33 cellular contexts compared by ENCODE assay signal in the genomic region with DNA sequence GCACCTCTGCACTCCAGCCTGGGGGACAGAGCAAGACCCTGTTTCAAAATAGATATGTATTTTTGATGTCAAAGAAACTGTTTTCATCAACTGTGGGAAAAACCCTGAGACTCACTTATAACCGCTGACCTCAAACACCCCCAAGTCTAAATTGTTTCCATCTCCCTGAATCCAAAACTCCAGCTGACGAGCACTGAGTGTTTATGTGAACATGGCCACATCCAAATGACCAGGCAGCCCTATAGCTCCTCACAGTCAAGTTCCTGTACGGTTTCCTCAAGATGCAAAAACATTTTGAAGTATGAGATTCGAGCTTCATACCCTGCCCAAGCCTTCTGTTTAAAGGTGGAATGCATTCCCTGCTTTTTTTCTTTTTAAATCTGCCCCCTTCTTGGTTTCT. TPM values are rescaled to one million over a fixed set of nuclear protein-coding genes. Genes with fewer than 3 reads are reported as not detected.
A peak's percentile ranks its signal among the peaks of the same experiment; 100 is the strongest.
DNase-seq lines count a peak whose midpoint lies in the region; ATAC-seq, FAIRE-seq and TF ChIP-seq lines count a peak whose summit lies in the region.
"Had no signal": no experiment of that assay in that cellular context is flagged by ENCODE, and none has a peak within 500 bp of the region (broad histone marks: within the 10 kb centered on the region; RNA-seq: fewer than 3 reads in every experiment).

No MANE protein-coding gene starts in this region.

- H3K27ac ChIP-seq in HepG2 (ENCODE audit: extremely low read length, insufficient read depth, low read length) (peak overlapping the region; percentile 5), right lobe of liver (no peak overlapping the region), ascending aorta (peak overlapping the region; percentile 96 to 98), neural progenitor cell (no peak overlapping the region), vagina (peak overlapping the region; percentile 59)
- H3K27ac ChIP-seq: BLaER1, pancreas, thyroid gland, WERI-Rb-1 had no signal

- 58% methylated on average over 4 of the region's 4 CpGs for WGBS in HepG2 (ENCODE audit: low lambda C conversion rate)
- 92% methylated on average over 3 of the region's 4 CpGs for WGBS in right lobe of liver (ENCODE audit: insufficient coverage, low coverage, low lambda C conversion rate, missing lambda C conversion rate)
- WGBS in lower leg skin, 2 donors = 43 to 71% methylated on average over 4 of the region's 4 CpGs

- H3K4me3 ChIP-seq in HepG2 (replicated peaks in 1 of 3; ENCODE audit: insufficient read depth in 1 of 3, low read depth in 2 of 3, low read length in 3 of 3) (peak overlapping the region in 2 of 3 experiments; percentile 17 to 41; a peak in 2 of 6 replicates), right lobe of liver (no peak overlapping the region), ascending aorta (no peak overlapping the region), neural progenitor cell (no peak overlapping the region), vagina (no peak overlapping the region), lower leg skin (ENCODE audit: low read depth, poor library complexity, severe bottlenecking) (no peak overlapping the region)
- H3K4me3 ChIP-seq: BLaER1, pancreas, skin epidermis, thyroid gland had no signal

- peak overlapping the region; percentile 68 for H3K4me2 ChIP-seq in HepG2 (ENCODE audit: low read depth, low read length)
- no peak overlapping the region for H3K4me2 ChIP-seq in neural progenitor cell
- H3K4me2 ChIP-seq: BLaER1 had no signal

- H3K4me3 Mint-ChIP-seq in neural progenitor cell = no peak overlapping the region
- H3K4me3 Mint-ChIP-seq: memory B cell, nephron progenitor cell had no signal

- H3K9me3 Mint-ChIP-seq in neural progenitor cell = peaks cover 16% of the 10 kb centered on the region

- TF ChIP-seq RAD21 in HepG2 (CRISPR knock-in tag; IDR thresholded peaks at IDR 0.05) = no peak

- no peaks in the 10 kb centered on the region for H3K36me3 ChIP-seq in HepG2 (replicated peaks in 1 of 2; ENCODE audit: control insufficient read depth in 1 of 2, insufficient read depth in 2 of 2, low read length in 2 of 2)
- no peaks in the 10 kb centered on the region for H3K36me3 ChIP-seq in right lobe of liver
- no peaks in the 10 kb centered on the region for H3K36me3 ChIP-seq in ascending aorta
- H3K36me3 ChIP-seq in neural progenitor cell = no peaks in the 10 kb centered on the region
- no peaks in the 10 kb centered on the region for H3K36me3 ChIP-seq in vagina
- H3K36me3 ChIP-seq: BLaER1, pancreas, thyroid gland, WERI-Rb-1 had no signal

- no TSS peak for BruUV-seq in HepG2 (replicated peaks; lab: Mats Ljungman, UMichigan)

- H4K20me1 ChIP-seq in HepG2 (ENCODE audit: insufficient read depth, low read length) (no peaks in the 10 kb centered on the region), neural progenitor cell (ENCODE audit: low read depth) (no peaks in the 10 kb centered on the region)
- H4K20me1 ChIP-seq: BLaER1 had no signal

- no peak for TF ChIP-seq EP300 in HepG2 (IDR thresholded peaks at IDR 0.05; ENCODE audit: low read depth in 2 of 2, low read length in 2 of 2)
- no peak for TF ChIP-seq EP300 in HepG2 (CRISPR knock-in tag; IDR thresholded peaks at IDR 0.05; ENCODE audit: borderline replicate concordance)

- ATAC-seq in HepG2 = no peak
- no peak for ATAC-seq in right lobe of liver
- ATAC-seq: HCT116, Panc1 had no signal

- H3K79me2 ChIP-seq in HepG2 (ENCODE audit: insufficient read depth, low read length) (no peaks in the 10 kb centered on the region), neural progenitor cell (ENCODE audit: low read depth) (no peaks in the 10 kb centered on the region)

- H3F3A ChIP-seq in neural progenitor cell (ENCODE audit: low read depth) = no peaks in the 10 kb centered on the region

- CTCF ChIA-PET in HepG2 (lab: Yijun Ruan, JAX; ENCODE audit: low intra/inter-chr PET ratio, low total read pairs) = no interaction called here

- TF ChIP-seq CTCF in HepG2 (CRISPR knock-in tag; IDR thresholded peaks at IDR 0.05) (no peak), right lobe of liver (IDR thresholded peaks at IDR 0.05) (no peak), ascending aorta (IDR thresholded peaks at IDR 0.05) (no peak), neural progenitor cell (IDR thresholded peaks at IDR 0.05) (no peak), vagina (IDR thresholded peaks at IDR 0.05) (no peak), lower leg skin (IDR thresholded peaks at IDR 0.05) (no peak)

- in situ Hi-C loops in HepG2 (cut with HindIII; ENCODE audit: extremely low pct_ligation_motif_present, low pct_unique_long_range_greater_than_20kb) = no loop called here

- no peak for FAIRE-seq in HepG2 (lab: Jason Lieb, UNC)
- FAIRE-seq: G401.6, pancreas had no signal

- DNase-seq in HepG2 (ENCODE audit: low spot score) (no peak), right lobe of liver (no peak), ascending aorta (ENCODE audit: low spot score in 2 of 2) (no peak), neural progenitor cell (ENCODE audit: low spot score) (no peak), vagina (ENCODE audit: extremely low spot score in 2 of 2) (no peak), SKM-1 (lab: John Stamatoyannopoulos, UW; ENCODE audit: unreplicated experiment) (no peak), lower leg skin (ENCODE audit: low spot score in 2 of 2) (no peak), posterior vena cava (ENCODE audit: low spot score) (no peak)
- DNase-seq: ACHN; activated CD4-positive, alpha-beta T cell treated with anti-CD3 and anti-CD28 coated beads, Interleukin-2, amount 50 U/mL, for 1 hour; activated effector memory CD4-positive, alpha-beta T cell treated with Interleukin-2 at 50 U/mL for 16 hours; cortex of kidney; DMS53; effector memory CD4-positive, alpha-beta T cell; glutamatergic neuron; NCI-H146; NCI-H226; NCI-H526 treated with DMSO at 0.1 percent for 48 hours; nephron progenitor cell; pancreas; retina; SHP77 treated with DMSO at 0.1 percent for 48 hours; stimulated activated naive CD4-positive, alpha-beta T cell treated with Interleukin-2 at 50 U/mL for 16 hours; SW 1271; thyroid gland; WERI-Rb-1 had no signal

- H3K9ac ChIP-seq in HepG2 (ENCODE audit: insufficient read depth, low read depth, low read length) (peak overlapping the region; percentile 27; the same call in 1 of the 2 replicates), neural progenitor cell (no peak overlapping the region)
- H3K9ac ChIP-seq: BLaER1 had no signal

- intact Hi-C loops in HepG2 (cut with micrococcal nuclease; ENCODE audit: unreplicated experiment) (no loop called here), right lobe of liver (cut with DNase I) (no loop called here), ascending aorta (cut with DNase I) (no loop called here), vagina (cut with DNase I) (no loop called here), lower leg skin (cut with DNase I; ENCODE audit: low total_unique reads) (no loop called here), posterior vena cava (cut with DNase I) (no loop called here)

- peak overlapping the region; percentile 90 for H3K27ac Mint-ChIP-seq in neural progenitor cell
- H3K27ac Mint-ChIP-seq: activated naive CD4-positive, alpha-beta T cell treated with anti-CD3 and anti-CD28 coated beads, Interleukin-2, amount 50 U/mL, for 72 hours; memory B cell; nephron progenitor cell had no signal

- peaks cover 7 to 31% of the 10 kb centered on the region in 2 experiments for H3K27me3 ChIP-seq in HepG2 (ENCODE audit: control insufficient read depth in 1 of 2, insufficient read depth in 2 of 2, low read length in 2 of 2)
- H3K27me3 ChIP-seq in right lobe of liver = no peaks in the 10 kb centered on the region
- H3K27me3 ChIP-seq in ascending aorta = no peaks in the 10 kb centered on the region
- H3K27me3 ChIP-seq in neural progenitor cell = no peaks in the 10 kb centered on the region
- H3K27me3 ChIP-seq in vagina = no peaks in the 10 kb centered on the region
- H3K27me3 ChIP-seq: BLaER1, thyroid gland had no signal

- peaks cover 46% of the 10 kb centered on the region for H3K4me1 Mint-ChIP-seq in neural progenitor cell
- H3K4me1 Mint-ChIP-seq: memory B cell had no signal

- no peaks in the 10 kb centered on the region for H3K36me3 Mint-ChIP-seq in neural progenitor cell

- H3K9me3 ChIP-seq in HepG2 (ENCODE audit: low read length) (peaks cover 21% of the 10 kb centered on the region), right lobe of liver (no peaks in the 10 kb centered on the region), ascending aorta (peaks cover 0 to under 1% of the 10 kb centered on the region in 2 donors), neural progenitor cell (ENCODE audit: low read depth) (no peaks in the 10 kb centered on the region), vagina (no peaks in the 10 kb centered on the region)
- H3K9me3 ChIP-seq: pancreas, thyroid gland had no signal

- TF ChIP-seq POLR2A in HepG2 (IDR thresholded peaks at IDR 0.05; ENCODE audit: insufficient read depth in 1 of 2, low read depth in 2 of 2, low read length in 2 of 2) (no peak), right lobe of liver (IDR thresholded peaks at IDR 0.05) (no peak), vagina (IDR thresholded peaks at IDR 0.05) (no peak), lower leg skin (IDR thresholded peaks at IDR 0.05) (no peak)

- H3K4me1 ChIP-seq in HepG2 (ENCODE audit: insufficient read depth, low read length) (peaks cover 79% of the 10 kb centered on the region), right lobe of liver (peaks cover 0 to 30% (median 8%) of the 10 kb centered on the region in 4 donors), ascending aorta (peaks cover 6 to 37% of the 10 kb centered on the region in 2 donors), neural progenitor cell (peaks cover 20% of the 10 kb centered on the region), vagina (peaks cover 16% of the 10 kb centered on the region)
- H3K4me1 ChIP-seq: pancreas, thyroid gland had no signal

- H3K27me3 Mint-ChIP-seq in neural progenitor cell (ENCODE audit: insufficient read depth, low read depth) = peaks cover 4% of the 10 kb centered on the region

- POLR2A ChIA-PET in HepG2 (lab: Yijun Ruan, JAX) = interaction anchor here (1.2 to 2.0 kb wide), 5 partner anchors 9 to 47 kb away, joined by 3 to 11 read pairs (median 3); no protein-coding TSS in a partner anchor

- H2AFZ ChIP-seq in HepG2 (ENCODE audit: low read length) (peak overlapping the region; percentile 22), neural progenitor cell (replicated peaks) (no peak overlapping the region)

RNA-seq across cellular contexts. Expression of gene ZCCHC14, which starts 45.3 kb away (rescaled TPM):
- 12.5 and 20.4 TPM in 2 replicates for total RNA-seq in HepG2 (2016; rRNA removed; fragmentation: Illumina TruSeq; extraction: Trizol)
- 10.4 and 15.8 TPM in 2 replicates for total RNA-seq in HepG2 (2016; cell fraction: cytosol; rRNA removed; fragmentation: Illumina TruSeq; extraction: Trizol; ENCODE audit: low read depth)
- total RNA-seq in HepG2 (2016; cell fraction: insoluble cytoplasmic fraction; rRNA removed; fragmentation: Illumina TruSeq; extraction: Trizol) = 11.4 and 19.2 TPM in 2 replicates
- total RNA-seq in HepG2 (2016; cell fraction: membrane; rRNA removed; fragmentation: Illumina TruSeq; extraction: Trizol) = 9.4 and 10.4 TPM in 2 replicates
- total RNA-seq in HepG2 (2016; cell fraction: nucleus; rRNA removed; fragmentation: Illumina TruSeq; extraction: Trizol) = 21.7 and 25.2 TPM in 2 replicates
- polyA plus RNA-seq in HepG2 (2011; rRNA removed) = 12.4 and 13.9 TPM in 2 replicates
- polyA plus RNA-seq in HepG2 (2011; cell fraction: cytosol; rRNA removed) = 7.2 and 8.1 TPM in 2 replicates
- 44.4 and 55.9 TPM in 2 replicates for polyA plus RNA-seq in HepG2 (2011; cell fraction: nucleus; rRNA removed)
- polyA plus RNA-seq in HepG2 (2012) = 24.9 and 25.6 TPM in 2 replicates
- polyA plus RNA-seq in HepG2 (2016; cell fraction: cytosol; fragmentation: Illumina TruSeq; extraction: Trizol; ENCODE audit: low read depth) = 0.75 and 0.90 TPM in 2 replicates
- polyA plus RNA-seq in HepG2 (2016; cell fraction: insoluble cytoplasmic fraction; fragmentation: Illumina TruSeq; extraction: Trizol; ENCODE audit: low read depth) = 19.5 and 24.4 TPM in 2 replicates
- polyA plus RNA-seq in HepG2 (2016; cell fraction: membrane; fragmentation: Illumina TruSeq; extraction: Trizol; ENCODE audit: low read depth) = 3.1 and 3.9 TPM in 2 replicates
- polyA plus RNA-seq in HepG2 (2016; cell fraction: nucleus; fragmentation: Illumina TruSeq; extraction: Trizol; ENCODE audit: insufficient read depth, low read depth) = 46.5 and 48.4 TPM in 2 replicates
- polyA minus RNA-seq in HepG2 (2011; rRNA and poly(A)+ RNA removed; ENCODE audit: low replicate concordance) = 16.6 and 28.7 TPM in 2 replicates
- 20.6 and 23.9 TPM in 2 replicates for polyA minus RNA-seq in HepG2 (2011; cell fraction: cytosol; rRNA and poly(A)+ RNA removed)
- polyA minus RNA-seq in HepG2 (2011; cell fraction: nucleus; rRNA and poly(A)+ RNA removed) = 24.0 and 26.7 TPM in 2 replicates
- total RNA-seq in right lobe of liver = 10 to 100 TPM; 12.6 to 26.5 (median 17.7) TPM
- total RNA-seq in ascending aorta = 131 TPM
- total RNA-seq in neural progenitor cell (ENCODE audit: low replicate concordance) = 10.3 and 11.7 TPM in 2 replicates
- total RNA-seq in vagina = 74.2 TPM
- total RNA-seq in lower leg skin = 10 to 100 TPM; 13.7 to 25.4 (median 23.6) TPM
- total RNA-seq in posterior vena cava = 10 to 100 TPM; 21.7 to 28.8 TPM

Comparison
In these comparisons a context has a peak if more than half of its experiments do, and no peak if none do; other contexts are left out.
1. H3K27ac ChIP-seq: peak in HepG2 (single experiment), ascending aorta (2 of 2) and vagina (single experiment); none in right lobe of liver (0 of 3) and neural progenitor cell (single experiment).
2. H3K4me3 ChIP-seq: peak in HepG2 (2 of 3); none in right lobe of liver (0 of 3), ascending aorta (0 of 2), neural progenitor cell (single experiment), vagina (0 of 2) and lower leg skin (single experiment).